ENCODE assay signal across 27 cellular contexts in genomic region chr2:168780671-168781071, GRCh38. TPM values are rescaled to one million over a fixed set of nuclear protein-coding genes. Genes with fewer than 3 reads are reported as not detected.
DNase-seq lines count a peak whose midpoint lies in the region; ATAC-seq and TF ChIP-seq lines count a peak whose summit lies in the region.
"Had no signal": no experiment of that assay in that cellular context is flagged by ENCODE, and none has a peak within 500 bp of the region (broad histone marks: within the 10 kb centered on the region; RNA-seq: fewer than 3 reads in every experiment).

No MANE protein-coding gene starts in this region.

- H3K4me1 ChIP-seq in PC-3 (ENCODE audit: insufficient read depth, low read length) (peaks cover 5% of the 10 kb centered on the region), mucosa of descending colon (ENCODE audit: low read depth) (no peaks in the 10 kb centered on the region)
- H3K4me1 ChIP-seq: Peyer's patch, sigmoid colon had no signal

- H3K4me3 Mint-ChIP-seq in endothelial cell (ENCODE audit: unreplicated experiment): no peak overlapping the region
- H3K4me3 Mint-ChIP-seq: activated T-cell treated with anti-CD3 and anti-CD28 coated beads, Interleukin-2, amount 50 U/mL, for 24 hours; CD14-positive monocyte; HFFc6; nephron progenitor cell; stimulated activated memory B cell treated with anti-CD40 and anti-IgM and Interleukin-4, amounts not matched to agents 10 μg/mL and 1 μg/mL and 100 μg/mL, for 72 hours had no signal

- CTCF ChIA-PET in PC-3 (lab: Charles Lee): no interaction called here

- H3K9me3 ChIP-seq in PC-3 (ENCODE audit: low read length) (no peaks in the 10 kb centered on the region), mucosa of descending colon (no peaks in the 10 kb centered on the region)
- H3K9me3 ChIP-seq: Peyer's patch had no signal

- H3K27me3 Mint-ChIP-seq in endothelial cell (ENCODE audit: unreplicated experiment): no peaks in the 10 kb centered on the region
- H3K27me3 Mint-ChIP-seq: activated T-cell treated with anti-CD3 and anti-CD28 coated beads, Interleukin-2, amount 50 U/mL, for 24 hours; stimulated activated memory B cell treated with anti-CD40 and anti-IgM and Interleukin-4, amounts not matched to agents 10 μg/mL and 1 μg/mL and 100 μg/mL, for 72 hours had no signal

- no peaks in the 10 kb centered on the region for H3F3A ChIP-seq in PC-3 (ENCODE audit: low read length, unreplicated experiment)

- H3K9me3 Mint-ChIP-seq in endothelial cell (ENCODE audit: unreplicated experiment): no peaks in the 10 kb centered on the region
- H3K9me3 Mint-ChIP-seq: activated T-cell treated with anti-CD3 and anti-CD28 coated beads, Interleukin-2, amount 50 U/mL, for 24 hours; HFFc6; stimulated activated memory B cell treated with anti-CD40 and anti-IgM and Interleukin-4, amounts not matched to agents 10 μg/mL and 1 μg/mL and 100 μg/mL, for 72 hours had no signal

- H3K4me3 ChIP-seq in PC-3 (ENCODE audit: low read length) (no peak overlapping the region), mucosa of descending colon (no peak overlapping the region)
- H3K4me3 ChIP-seq: esophagus muscularis mucosa, Peyer's patch, sigmoid colon had no signal

- H3K36me3 Mint-ChIP-seq in endothelial cell (ENCODE audit: low read depth, unreplicated experiment): peaks cover 8% of the 10 kb centered on the region
- H3K36me3 Mint-ChIP-seq: stimulated activated memory B cell treated with anti-CD40 and anti-IgM and Interleukin-4, amounts not matched to agents 10 μg/mL and 1 μg/mL and 100 μg/mL, for 72 hours had no signal

- peak overlapping the region; percentile 31 for H3K27ac Mint-ChIP-seq in endothelial cell (ENCODE audit: unreplicated experiment)
- H3K27ac Mint-ChIP-seq: activated T-cell treated with anti-CD3 and anti-CD28 coated beads, Interleukin-2, amount 50 U/mL, for 24 hours; CD14-positive monocyte; HFFc6; nephron progenitor cell; stimulated activated memory B cell treated with anti-CD40 and anti-IgM and Interleukin-4, amounts not matched to agents 10 μg/mL and 1 μg/mL and 100 μg/mL, for 72 hours had no signal

- H3K27ac ChIP-seq in PC-3 (ENCODE audit: low read length): no peak overlapping the region
- no peak overlapping the region for H3K27ac ChIP-seq in caudate nucleus (ENCODE audit: low read depth, low read length)
- H3K27ac ChIP-seq: HL-60, Peyer's patch, sigmoid colon, VCaP had no signal

- no peaks in the 10 kb centered on the region for H3K79me2 ChIP-seq in PC-3 (ENCODE audit: low read length)

- DNase-seq in PC-3 (peak; percentile 59), endothelial cell (ENCODE audit: low spot score) (no peak), kidney tubule cell (ENCODE audit: low spot score) (peak; percentile 67), renal cortical epithelial cell (ENCODE audit: low read depth) (peak; percentile 97), caudate nucleus (lab: John Stamatoyannopoulos, UW) (no peak), mucosa of descending colon (no peak)
- DNase-seq: activated CD4-positive, alpha-beta T cell treated with anti-CD3 and anti-CD28 coated beads for 48 hours; activated gamma-delta T cell treated with Interleukin-2 at 50 U/mL for 16 hours; activated T-cell treated with anti-CD3 and anti-CD28 coated beads, Interleukin-2, amount 50 U/mL, for 24 hours; effector CD4-positive, alpha-beta T cell; foreskin melanocyte; HFFc6; NCI-H1048; NCI-H1930; NCI-H526 treated with DMSO at 0.1 percent for 48 hours; nephron progenitor cell; Peyer's patch; SHP77 treated with DMSO at 0.1 percent for 48 hours; sigmoid colon; stimulated activated CD4-positive, alpha-beta T cell treated with anti-CD3 and anti-CD28 coated beads, Interleukin-4, amount 100 ng/mL, for 4 hours had no signal

- no peaks in the 10 kb centered on the region for H3K36me3 ChIP-seq in PC-3 (ENCODE audit: low read depth, low read length)
- no peaks in the 10 kb centered on the region for H3K36me3 ChIP-seq in mucosa of descending colon (ENCODE audit: low read depth)
- H3K36me3 ChIP-seq: esophagus muscularis mucosa, Peyer's patch, sigmoid colon had no signal

- intact Hi-C loops in PC-3 (cut with micrococcal nuclease): no loop called here
- intact Hi-C loops in mucosa of descending colon (cut with DNase I, micrococcal nuclease): no loop called here

- H2AFZ ChIP-seq in PC-3 (ENCODE audit: low read length): no peak overlapping the region

- no peak overlapping the region for H3K9ac ChIP-seq in PC-3 (ENCODE audit: low read length)

- no TSS peak for BruUV-seq in PC-3 (replicated peaks; lab: Mats Ljungman, UMichigan)

- no peak for TF ChIP-seq CTCF in PC-3 (conservative IDR thresholded peaks at IDR 0.05; ENCODE audit: low read depth, low read length)
- no peak for TF ChIP-seq CTCF in endothelial cell (IDR thresholded peaks at IDR 0.05; ENCODE audit: unreplicated experiment)
- no peak for TF ChIP-seq CTCF in mucosa of descending colon (IDR thresholded peaks at IDR 0.05)

- H3K4me1 Mint-ChIP-seq in endothelial cell (ENCODE audit: unreplicated experiment): peaks cover 20% of the 10 kb centered on the region
- H3K4me1 Mint-ChIP-seq: CD14-positive monocyte; stimulated activated memory B cell treated with anti-CD40 and anti-IgM and Interleukin-4, amounts not matched to agents 10 μg/mL and 1 μg/mL and 100 μg/mL, for 72 hours had no signal

- H3K27me3 ChIP-seq in PC-3 (ENCODE audit: low read length): no peaks in the 10 kb centered on the region
- H3K27me3 ChIP-seq: esophagus muscularis mucosa, Peyer's patch, sigmoid colon had no signal

- H3K9me2 ChIP-seq in PC-3 (replicated peaks; ENCODE audit: low read length): no peaks in the 10 kb centered on the region

- ATAC-seq in PC-3: no peak
- no peak for ATAC-seq in mucosa of descending colon
- no peak for ATAC-seq in GM18873 (IDR thresholded peaks at IDR 0.05; ENCODE audit: low FRiP score, unreplicated experiment)
- ATAC-seq: stimulated activated memory B cell treated with anti-CD40 and anti-IgM and Interleukin-4, amounts not matched to agents 10 μg/mL and 1 μg/mL and 100 μg/mL, for 72 hours had no signal

- POLR2A ChIA-PET in PC-3 (lab: Charles Lee; ENCODE audit: unreplicated experiment): no interaction called here

- H3K4me2 ChIP-seq in PC-3 (ENCODE audit: low read length): no peak overlapping the region

- no peaks in the 10 kb centered on the region for H4K20me1 ChIP-seq in PC-3 (ENCODE audit: low read length)

RNA-seq across cellular contexts. Expression of gene NOSTRIN, which starts 21.8 kb away (rescaled TPM):
- total RNA-seq in PC-3 (2014; rRNA removed): 0.69 and 1.1 TPM in 2 replicates
- total RNA-seq in endothelial cell (ENCODE audit: unreplicated experiment): not detected
- total RNA-seq in renal cortical epithelial cell: 3.1 and 6.6 TPM in 2 replicates
- total RNA-seq in mucosa of descending colon: 10 to 100 TPM; 27.3 to 78.7 (median 56.2) TPM
- total RNA-seq: activated CD8-positive, alpha-beta memory T cell treated with anti-CD3 and anti-CD28 coated beads for 36 hours; HFFc6 had no signal

Comparison
In these comparisons a context has a peak if more than half of its experiments do, and no peak if none do; other contexts are left out.
1. DNase-seq: peak in PC-3 (single experiment), kidney tubule cell (single experiment) and renal cortical epithelial cell (single experiment); none in endothelial cell (single experiment), caudate nucleus (0 of 61) and mucosa of descending colon (0 of 3).